Comparison of ENCODE assay signal across 13 cellular contexts in genomic region chr6:144297498-144298166, GRCh38. TPM values are rescaled to one million over a fixed set of nuclear protein-coding genes. Genes with fewer than 3 reads are reported as not detected.
DNase-seq lines count a peak whose midpoint lies in the region; ATAC-seq, FAIRE-seq and TF ChIP-seq lines count a peak whose summit lies in the region.
"Had no signal": no experiment of that assay in that cellular context is flagged by ENCODE, and none has a peak within 500 bp of the region (broad histone marks: within the 10 kb centered on the region; RNA-seq: fewer than 3 reads in every experiment).

No MANE protein-coding gene starts in this region.

- peaks cover 15% of the 10 kb centered on the region for H3K36me3 Mint-ChIP-seq in chondrocyte (ENCODE audit: low read depth)

- peak overlapping the region; percentile 30 to 66 for H3K27ac ChIP-seq in left lung
- H3K27ac ChIP-seq in skeletal muscle tissue (ENCODE audit: low read depth, low read length) = peak overlapping the region; percentile 62

- H3K4me3 ChIP-seq in left lung (no peak overlapping the region), skeletal muscle tissue (ENCODE audit: low read length in 3 of 3) (no peak overlapping the region)

- ATAC-seq in left lung (peak; percentile 45), GM18511 (IDR thresholded peaks at IDR 0.05; ENCODE audit: unreplicated experiment) (no peak), HG02642 (IDR thresholded peaks at IDR 0.05; ENCODE audit: poor library complexity, unreplicated experiment) (no peak)

- intact Hi-C loops in left lung (cut with DNase I) = no loop called here

- no peaks in the 10 kb centered on the region for H3K27me3 Mint-ChIP-seq in chondrocyte (ENCODE audit: low read depth)

- H3K4me1 ChIP-seq in left lung = peaks cover 20 to 32% of the 10 kb centered on the region in 2 donors
- peaks cover 10 to 22% (median 19%) of the 10 kb centered on the region in 3 donors for H3K4me1 ChIP-seq in skeletal muscle tissue (ENCODE audit: control insufficient read depth in 3 of 3, insufficient read depth in 3 of 3, low read length in 3 of 3)

- TF ChIP-seq CTCF in chondrocyte (IDR thresholded peaks at IDR 0.05) = no peak
- TF ChIP-seq CTCF in left lung (IDR thresholded peaks at IDR 0.05) = no peak

- peak; percentile 73 for FAIRE-seq in GM19239 (lab: Jason Lieb, UNC)
- FAIRE-seq: endometrium had no signal

- peak overlapping the region; percentile 76 for H3K27ac Mint-ChIP-seq in chondrocyte (ENCODE audit: unreplicated experiment)

- DNase-seq in GM19239 (ENCODE audit: insufficient read length, low spot score) (no peak), chondrocyte (ENCODE audit: low spot score) (no peak), left lung (no peak), GDM1 (lab: John Stamatoyannopoulos, UW) (no peak), NCI-H748 (lab: John Stamatoyannopoulos, UW; ENCODE audit: unreplicated experiment) (no peak)
- DNase-seq: amygdala, NCI-H1105, NCI-H526, SIG-M5 had no signal

- peaks cover 49% of the 10 kb centered on the region for H3K4me1 Mint-ChIP-seq in chondrocyte (ENCODE audit: low read depth)

- peaks cover 0 to 17% of the 10 kb centered on the region in 2 donors for H3K36me3 ChIP-seq in left lung
- peaks cover 0 to 6% (median 0%) of the 10 kb centered on the region in 3 donors for H3K36me3 ChIP-seq in skeletal muscle tissue (ENCODE audit: control insufficient read depth in 3 of 3, insufficient read depth in 3 of 3, low read length in 3 of 3)

- no peak overlapping the region for H3K4me3 Mint-ChIP-seq in chondrocyte (ENCODE audit: unreplicated experiment)

- no peaks in the 10 kb centered on the region for H3K27me3 ChIP-seq in left lung
- H3K27me3 ChIP-seq in skeletal muscle tissue (ENCODE audit: control insufficient read depth in 3 of 3, insufficient read depth in 3 of 3, low read length in 3 of 3) = no peaks in the 10 kb centered on the region

- no peaks in the 10 kb centered on the region for H3K9me3 Mint-ChIP-seq in chondrocyte (ENCODE audit: low read depth)

- H3K9ac ChIP-seq in skeletal muscle tissue (ENCODE audit: low read depth in 1 of 3, low read length in 3 of 3) = no peak overlapping the region

- no peaks in the 10 kb centered on the region for H3K9me3 ChIP-seq in left lung
- no peaks in the 10 kb centered on the region for H3K9me3 ChIP-seq in skeletal muscle tissue (ENCODE audit: control insufficient read depth in 3 of 3, low read length in 3 of 3)

RNA-seq across cellular contexts. Expression of gene UTRN, which starts 12.5 kb away (rescaled TPM):
- total RNA-seq in chondrocyte (124 to 133 TPM (median 125 TPM) in 3 replicates), left lung (100 to 1,000 TPM; 238 to 253 TPM), skeletal muscle tissue (149 TPM)
